In genomic region chr13:90413548-90413947, GRCh38 we compare ENCODE assay signal across 26 cellular contexts.
"Had no signal": no experiment of that assay in that cellular context is flagged by ENCODE, and none has a peak within 500 bp of the region (broad histone marks: within the 10 kb centered on the region; RNA-seq: fewer than 3 reads in every experiment).

No MANE protein-coding gene starts in this region.

- H3K9ac ChIP-seq: parathyroid adenoma had no signal

- H3K27ac ChIP-seq: neutrophil, parathyroid adenoma, psoas muscle, right lobe of liver, sigmoid colon, stomach, thoracic aorta, thyroid gland, tibial nerve, upper lobe of left lung, vagina had no signal

- H2AFZ ChIP-seq: parathyroid adenoma had no signal

- ATAC-seq: natural killer cell treated with Interleukin-12 subunit alpha and Interleukin-12 subunit beta and Interleukin-15 and Interleukin-18, amount 100 ng/mL, for 72 hours; psoas muscle; right cardiac atrium; right lobe of liver; stimulated activated effector memory CD8-positive, alpha-beta T cell treated with anti-CD3 and anti-CD28 coated beads, Interleukin-12 subunit alpha, Interleukin-12 subunit beta, amount 100 ng/mL, for 72 hours; stimulated activated naive B cell treated with anti-CD40 and anti-IgM and Interleukin-4, amounts not matched to agents 10 μg/mL and 1 μg/mL and 100 μg/mL, for 72 hours had no signal

- FAIRE-seq: urothelium cell line had no signal

- H3K36me3 ChIP-seq: neutrophil, right lobe of liver, sigmoid colon, stomach, thoracic aorta, thyroid gland, tibial nerve, upper lobe of left lung, vagina had no signal

- DNase-seq: nephron progenitor cell; nucleus accumbens; posterior cingulate gyrus; psoas muscle; right cardiac atrium; right lobe of liver; sigmoid colon; small intestine; stimulated activated CD4-positive, alpha-beta T cell treated with anti-CD3 and anti-CD28 coated beads, Interleukin-15, amount 100 ng/mL, for 24 hours; stimulated activated CD4-positive, alpha-beta T cell treated with anti-CD3 and anti-CD28 coated beads, Interleukin-2, amount 100 ng/mL, for 24 hours; stimulated activated CD4-positive, alpha-beta T cell treated with anti-CD3 and anti-CD28 coated beads, Interleukin-2, amount 100 ng/mL, for 48 hours; stimulated activated CD4-positive, alpha-beta T cell treated with anti-CD3 and anti-CD28 coated beads, Interleukin-4, amount 100 ng/mL, for 24 hours; stimulated activated naive B cell treated with anti-CD40 and anti-IgM and Interleukin-4, amounts not matched to agents 10 μg/mL and 1 μg/mL and 100 μg/mL, for 72 hours; stimulated activated naive CD4-positive, alpha-beta T cell treated with Interleukin-2 at 50 U/mL for 16 hours; stomach; thyroid gland; trophoblast cell; upper lobe of left lung had no signal

- H3K27me3 ChIP-seq: neutrophil, right lobe of liver, sigmoid colon, stomach, thyroid gland, tibial nerve, upper lobe of left lung, vagina had no signal

- H3K9me3 ChIP-seq: neutrophil, psoas muscle, right lobe of liver, sigmoid colon, stomach, thoracic aorta, thyroid gland, tibial nerve, upper lobe of left lung, vagina had no signal

- H3K4me1 ChIP-seq: parathyroid adenoma, psoas muscle, right lobe of liver, stomach, upper lobe of left lung, vagina had no signal

- H3K4me3 ChIP-seq: psoas muscle, right lobe of liver, sigmoid colon, stomach, thoracic aorta, thyroid gland, tibial nerve, upper lobe of left lung, vagina had no signal

- H3K79me2 ChIP-seq: parathyroid adenoma had no signal
